2 cellular contexts compared by ENCODE assay signal in genomic region chr19:48139053-48139452, GRCh38.
TF ChIP-seq lines count a peak whose summit lies in the region.

No MANE protein-coding gene starts in this region.

TF ChIP-seq in HEK293, 187 proteins besides CTCF, POLR2A, EP300 and RAD21:
- TF ChIP-seq ZNF677 (tag by site-specific recombination; IDR thresholded peaks at IDR 0.05) (no peak), GLIS2 (tag by site-specific recombination; IDR thresholded peaks at IDR 0.05) (peak; percentile 19; the same call in 1 of the 2 replicates), ZNF433 (tag by site-specific recombination; IDR thresholded peaks at IDR 0.05; ENCODE audit: low read depth) (no peak), ZSCAN30 (tag by site-specific recombination; IDR thresholded peaks at IDR 0.05) (no peak), GLIS1 (tag by site-specific recombination; IDR thresholded peaks at IDR 0.05) (peak; percentile 73), ZIC2 (tag by site-specific recombination; IDR thresholded peaks at IDR 0.05) (peak; percentile 94)

TF ChIP-seq in GM12878, 131 proteins besides CTCF, POLR2A, EP300 and RAD21:
- TF ChIP-seq MEF2A (IDR thresholded peaks at IDR 0.05; ENCODE audit: insufficient read depth, low read depth, low read length) = no peak
- TF ChIP-seq MEF2B (IDR thresholded peaks at IDR 0.05; ENCODE audit: partially characterized antibody, poor library complexity, severe bottlenecking) = no peak
- no peak for TF ChIP-seq PAX8 (IDR thresholded peaks at IDR 0.05)
- TF ChIP-seq KLF5 (IDR thresholded peaks at IDR 0.05; ENCODE audit: partially characterized antibody) = no peak
- no peak for TF ChIP-seq ETV6 (conservative IDR thresholded peaks at IDR 0.05 in 1 of 2, IDR thresholded peaks at IDR 0.05 in 1 of 2; ENCODE audit: borderline replicate concordance in 1 of 2, low read depth in 1 of 2)
- TF ChIP-seq RCOR1 (conservative IDR thresholded peaks at IDR 0.05; ENCODE audit: low read depth, low read length) = no peak
